ENCODE assay signal across 14 cellular contexts in the genomic region with DNA sequence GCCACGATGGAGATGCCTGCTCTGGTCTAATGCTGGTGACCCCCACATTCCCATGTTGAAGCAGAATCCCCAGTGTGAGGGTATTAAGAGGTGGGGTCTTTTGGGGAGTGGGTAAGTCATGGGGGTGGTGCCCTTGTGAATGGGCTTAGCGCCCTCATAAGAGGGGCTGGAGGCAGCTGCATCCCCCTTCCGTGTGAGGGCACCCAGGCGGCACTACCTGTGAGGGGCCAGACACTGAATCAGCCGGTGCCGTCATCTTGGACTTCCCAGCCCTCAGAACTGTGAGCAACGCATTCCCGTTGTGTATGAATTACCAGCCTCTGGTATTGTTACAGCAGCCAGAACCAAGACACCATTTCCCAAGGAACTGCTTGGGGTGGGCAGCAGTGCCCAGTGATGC.
"Had no signal": no experiment of that assay in that cellular context is flagged by ENCODE, and none has a peak within 500 bp of the region (broad histone marks: within the 10 kb centered on the region; RNA-seq: fewer than 3 reads in every experiment).

No MANE protein-coding gene starts in this region.

- DNase-seq: dermis blood vessel endothelial cell; erythroblast; foreskin keratinocyte; immature natural killer cell; left colon; mammary epithelial cell; small intestine; stimulated activated CD4-positive, alpha-beta T cell treated with anti-CD3 and anti-CD28 coated beads, Interleukin-2, amount 100 ng/mL, for 48 hours; stimulated activated CD8-positive, alpha-beta memory T cell treated with anti-CD3 and anti-CD28 coated beads, Interleukin-4, amount 100 ng/mL, for 48 hours had no signal

- H3K27ac ChIP-seq: foreskin keratinocyte, tibial artery, upper lobe of left lung, uterus had no signal

- ATAC-seq: foreskin keratinocyte; left colon; stimulated activated effector memory CD8-positive, alpha-beta T cell treated with anti-CD3 and anti-CD28 coated beads, Interleukin-12 subunit alpha, Interleukin-12 subunit beta, amount 100 ng/mL, for 72 hours had no signal

- H3K9me3 ChIP-seq: tibial artery, upper lobe of left lung, uterus had no signal

- H3K4me3 ChIP-seq: tibial artery, upper lobe of left lung, uterus had no signal

- H3K27me3 ChIP-seq: foreskin keratinocyte, upper lobe of left lung, uterus had no signal

- H3K4me1 ChIP-seq: foreskin keratinocyte, tibial artery, upper lobe of left lung, uterus had no signal

- H3K36me3 ChIP-seq: tibial artery, upper lobe of left lung, uterus had no signal

- FAIRE-seq: endothelial cell of umbilical vein, small intestine had no signal
